Comparison of ENCODE assay signal across 8 cellular contexts in genomic region chr3:156448300-156448699, GRCh38.
A peak's percentile ranks its signal among the peaks of the same experiment; 100 is the strongest.
DNase-seq lines count a peak whose midpoint lies in the region; ATAC-seq, FAIRE-seq and TF ChIP-seq lines count a peak whose summit lies in the region.

No MANE protein-coding gene starts in this region.

- intact Hi-C loops in heart right ventricle (cut with DNase I) = loop anchor here in 3 of 10 donors (5.0 to 10.0 kb wide), 2 partner anchors 293 to 296 kb away; no protein-coding TSS in a partner anchor

- FAIRE-seq in frontal cortex (lab: Jason Lieb, UNC) = no peak

- DNase-seq in ACHN = peak; percentile 49
- peak; percentile 76 for DNase-seq in SK-MEL-5 (ENCODE audit: low read depth, low spot score)
- DNase-seq in dermis blood vessel endothelial cell = peak; percentile 58
- peak; percentile 3 for DNase-seq in stimulated activated CD8-positive, alpha-beta memory T cell treated with anti-CD3 and anti-CD28 coated beads, Interleukin-15, amount 100 ng/mL, for 1 hour (ENCODE audit: low read depth)
- no peak for DNase-seq in frontal cortex (ENCODE audit: low spot score in 2 of 2)
- DNase-seq in heart right ventricle = no peak

- H3K9me3 ChIP-seq in heart right ventricle = no peaks in the 10 kb centered on the region

- WGBS in heart right ventricle, 2 donors = 68 to 77% methylated on average over 1 of the region's 1 CpG

- no peaks in the 10 kb centered on the region for H3K27me3 ChIP-seq in heart right ventricle

- TF ChIP-seq CTCF in GM12875 (IDR thresholded peaks at IDR 0.05; ENCODE audit: borderline replicate concordance, insufficient read depth, low read depth, low read length) (peak; percentile 58; the same call in 1 of the 2 replicates), heart right ventricle (IDR thresholded peaks at IDR 0.05) (peak in 3 of 9 donors; percentile 18 to 34 (median 19))

- ATAC-seq in HG02938 (IDR thresholded peaks at IDR 0.05; ENCODE audit: unreplicated experiment) = peak; percentile 63
- no peak for ATAC-seq in heart right ventricle

- H3K4me1 ChIP-seq in heart right ventricle = peaks cover 0 to 11% (median 6%) of the 10 kb centered on the region in 9 donors

- no peak overlapping the region for H3K4me3 ChIP-seq in GM12875 (ENCODE audit: low read depth, low read length)
- no peak overlapping the region for H3K4me3 ChIP-seq in heart right ventricle

- H3K36me3 ChIP-seq in heart right ventricle = no peaks in the 10 kb centered on the region

- in situ Hi-C loops in ACHN (cut with HindIII; ENCODE audit: low pct_ligation_motif_present, low pct_unique_long_range_greater_than_20kb, low sequenced_read_pairs) = no loop called here
- in situ Hi-C loops in SK-MEL-5 (cut with HindIII; ENCODE audit: low pct_unique_long_range_greater_than_20kb, low sequenced_read_pairs) = no loop called here

- no peak overlapping the region for H3K27ac ChIP-seq in heart right ventricle

Comparison
In these comparisons a context has a peak if more than half of its experiments do, and no peak if none do; other contexts are left out.
1. DNase-seq: peak in ACHN (single experiment), SK-MEL-5 (single experiment), dermis blood vessel endothelial cell (single experiment) and stimulated activated CD8-positive, alpha-beta memory T cell treated with anti-CD3 and anti-CD28 coated beads, Interleukin-15, amount 100 ng/mL, for 1 hour (single experiment); none in frontal cortex (0 of 2) and heart right ventricle (0 of 2).